1 cellular context compared by ENCODE assay signal in genomic region chr2:225668606-225669266, GRCh38.
TF ChIP-seq lines count a peak whose summit lies in the region.

No MANE protein-coding gene starts in this region.

TF ChIP-seq in HepG2, 621 proteins besides CTCF, POLR2A, EP300 and RAD21 (continued from another document):
- TF ChIP-seq, protein P1, sequence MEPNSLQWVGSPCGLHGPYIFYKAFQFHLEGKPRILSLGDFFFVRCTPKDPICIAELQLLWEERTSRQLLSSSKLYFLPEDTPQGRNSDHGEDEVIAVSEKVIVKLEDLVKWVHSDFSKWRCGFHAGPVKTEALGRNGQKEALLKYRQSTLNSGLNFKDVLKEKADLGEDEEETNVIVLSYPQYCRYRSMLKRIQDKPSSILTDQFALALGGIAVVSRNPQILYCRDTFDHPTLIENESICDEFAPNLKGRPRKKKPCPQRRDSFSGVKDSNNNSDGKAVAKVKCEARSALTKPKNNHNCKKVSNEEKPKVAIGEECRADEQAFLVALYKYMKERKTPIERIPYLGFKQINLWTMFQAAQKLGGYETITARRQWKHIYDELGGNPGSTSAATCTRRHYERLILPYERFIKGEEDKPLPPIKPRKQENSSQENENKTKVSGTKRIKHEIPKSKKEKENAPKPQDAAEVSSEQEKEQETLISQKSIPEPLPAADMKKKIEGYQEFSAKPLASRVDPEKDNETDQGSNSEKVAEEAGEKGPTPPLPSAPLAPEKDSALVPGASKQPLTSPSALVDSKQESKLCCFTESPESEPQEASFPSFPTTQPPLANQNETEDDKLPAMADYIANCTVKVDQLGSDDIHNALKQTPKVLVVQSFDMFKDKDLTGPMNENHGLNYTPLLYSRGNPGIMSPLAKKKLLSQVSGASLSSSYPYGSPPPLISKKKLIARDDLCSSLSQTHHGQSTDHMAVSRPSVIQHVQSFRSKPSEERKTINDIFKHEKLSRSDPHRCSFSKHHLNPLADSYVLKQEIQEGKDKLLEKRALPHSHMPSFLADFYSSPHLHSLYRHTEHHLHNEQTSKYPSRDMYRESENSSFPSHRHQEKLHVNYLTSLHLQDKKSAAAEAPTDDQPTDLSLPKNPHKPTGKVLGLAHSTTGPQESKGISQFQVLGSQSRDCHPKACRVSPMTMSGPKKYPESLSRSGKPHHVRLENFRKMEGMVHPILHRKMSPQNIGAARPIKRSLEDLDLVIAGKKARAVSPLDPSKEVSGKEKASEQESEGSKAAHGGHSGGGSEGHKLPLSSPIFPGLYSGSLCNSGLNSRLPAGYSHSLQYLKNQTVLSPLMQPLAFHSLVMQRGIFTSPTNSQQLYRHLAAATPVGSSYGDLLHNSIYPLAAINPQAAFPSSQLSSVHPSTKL (CRISPR knock-in tag; IDR thresholded peaks at IDR 0.05): 0 out of 2 replicates have a peak, but pooled peaks have one; percentile 10
- TF ChIP-seq JARID2 (CRISPR knock-in tag; IDR thresholded peaks at IDR 0.05; ENCODE audit: insufficient replicate concordance): no peak
- 0 out of 2 replicates have a peak, but pooled peaks have one; percentile 45 for TF ChIP-seq KDM1A (CRISPR knock-in tag; IDR thresholded peaks at IDR 0.05)
- no peak for TF ChIP-seq TERF1 (CRISPR knock-in tag; IDR thresholded peaks at IDR 0.05)
- TF ChIP-seq ZNF263 (CRISPR knock-in tag; IDR thresholded peaks at IDR 0.05): no peak
- no peak for TF ChIP-seq SKI (IDR thresholded peaks at IDR 0.05; ENCODE audit: partially characterized antibody)
- TF ChIP-seq STAG1 (CRISPR knock-in tag; IDR thresholded peaks at IDR 0.05): peak; percentile 92
- TF ChIP-seq, protein P2, sequence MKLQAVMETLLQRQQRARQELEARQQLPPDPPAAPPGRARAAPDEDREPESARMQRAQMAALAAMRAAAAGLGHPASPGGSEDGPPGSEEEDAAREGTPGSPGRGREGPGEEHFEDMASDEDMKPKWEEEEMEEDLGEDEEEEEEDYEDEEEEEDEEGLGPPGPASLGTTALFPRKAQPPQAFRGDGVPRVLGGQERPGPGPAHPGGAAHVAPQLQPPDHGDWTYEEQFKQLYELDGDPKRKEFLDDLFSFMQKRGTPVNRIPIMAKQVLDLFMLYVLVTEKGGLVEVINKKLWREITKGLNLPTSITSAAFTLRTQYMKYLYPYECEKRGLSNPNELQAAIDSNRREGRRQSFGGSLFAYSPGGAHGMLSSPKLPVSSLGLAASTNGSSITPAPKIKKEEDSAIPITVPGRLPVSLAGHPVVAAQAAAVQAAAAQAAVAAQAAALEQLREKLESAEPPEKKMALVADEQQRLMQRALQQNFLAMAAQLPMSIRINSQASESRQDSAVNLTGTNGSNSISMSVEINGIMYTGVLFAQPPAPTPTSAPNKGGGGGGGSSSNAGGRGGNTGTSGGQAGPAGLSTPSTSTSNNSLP (IDR thresholded peaks at IDR 0.05; ENCODE audit: low read depth, low read length): peak; percentile 62; the same call in 1 of the 2 replicates
- TF ChIP-seq IRF2 (CRISPR knock-in tag; IDR thresholded peaks at IDR 0.05): 0 out of 2 replicates have a peak, but pooled peaks have one; percentile 32
- TF ChIP-seq, protein P3, sequence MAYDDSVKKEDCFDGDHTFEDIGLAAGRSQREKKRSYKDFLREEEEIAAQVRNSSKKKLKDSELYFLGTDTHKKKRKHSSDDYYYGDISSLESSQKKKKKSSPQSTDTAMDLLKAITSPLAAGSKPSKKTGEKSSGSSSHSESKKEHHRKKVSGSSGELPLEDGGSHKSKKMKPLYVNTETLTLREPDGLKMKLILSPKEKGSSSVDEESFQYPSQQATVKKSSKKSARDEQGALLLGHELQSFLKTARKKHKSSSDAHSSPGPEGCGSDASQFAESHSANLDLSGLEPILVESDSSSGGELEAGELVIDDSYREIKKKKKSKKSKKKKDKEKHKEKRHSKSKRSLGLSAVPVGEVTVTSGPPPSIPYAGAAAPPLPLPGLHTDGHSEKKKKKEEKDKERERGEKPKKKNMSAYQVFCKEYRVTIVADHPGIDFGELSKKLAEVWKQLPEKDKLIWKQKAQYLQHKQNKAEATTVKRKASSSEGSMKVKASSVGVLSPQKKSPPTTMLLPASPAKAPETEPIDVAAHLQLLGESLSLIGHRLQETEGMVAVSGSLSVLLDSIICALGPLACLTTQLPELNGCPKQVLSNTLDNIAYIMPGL (CRISPR knock-in tag; IDR thresholded peaks at IDR 0.05; ENCODE audit: borderline replicate concordance in 1 of 2, low read depth in 1 of 2): 0 out of 4 replicates have a peak, but pooled peaks of 1 of the 2 experiments have one; percentile 29
- TF ChIP-seq, protein P4, sequence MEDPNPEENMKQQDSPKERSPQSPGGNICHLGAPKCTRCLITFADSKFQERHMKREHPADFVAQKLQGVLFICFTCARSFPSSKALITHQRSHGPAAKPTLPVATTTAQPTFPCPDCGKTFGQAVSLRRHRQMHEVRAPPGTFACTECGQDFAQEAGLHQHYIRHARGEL (CRISPR knock-in tag; IDR thresholded peaks at IDR 0.05): no peak
- TF ChIP-seq RFXANK (CRISPR knock-in tag; IDR thresholded peaks at IDR 0.05): no peak
- peak; percentile 91 for TF ChIP-seq SMC3 (IDR thresholded peaks at IDR 0.05; ENCODE audit: low read length)
